Comparison of ENCODE assay signal across 14 cellular contexts in the genomic region with DNA sequence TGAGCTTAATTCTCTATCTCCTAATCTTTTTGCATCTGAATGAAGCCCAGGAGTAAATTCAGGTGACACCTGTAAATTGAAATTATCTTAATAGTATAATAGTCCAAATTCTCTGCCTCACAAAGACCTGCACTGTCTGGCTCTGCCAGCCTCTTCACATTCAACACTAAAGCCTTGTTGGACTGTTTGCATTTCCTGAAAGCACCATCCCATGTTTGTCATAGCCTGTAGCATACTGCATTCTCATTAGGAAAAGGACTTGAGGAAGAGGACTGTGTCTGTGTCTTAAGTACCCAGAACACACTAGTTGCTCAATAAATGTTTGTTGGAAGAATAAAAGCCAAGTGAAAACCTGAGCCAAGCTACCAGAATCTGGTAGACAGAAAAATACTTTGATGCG.
"Had no signal": no experiment of that assay in that cellular context is flagged by ENCODE, and none has a peak within 500 bp of the region (broad histone marks: within the 10 kb centered on the region; RNA-seq: fewer than 3 reads in every experiment).

No MANE protein-coding gene starts in this region.

- FAIRE-seq: colon, urothelium cell line had no signal

- DNase-seq: effector memory CD8-positive, alpha-beta T cell; gastrocnemius medialis; heart right ventricle; islet precursor cell; left lung; lower lobe of right lung; natural killer cell; posterior cingulate gyrus; sigmoid colon; stimulated activated CD4-positive, alpha-beta T cell treated with anti-CD3 and anti-CD28 coated beads, Interleukin-2, amount 100 ng/mL, for 48 hours; stimulated activated naive CD4-positive, alpha-beta T cell treated with Interleukin-2 at 50 U/mL for 16 hours had no signal

- H3K27me3 ChIP-seq: gastrocnemius medialis, heart right ventricle, left lung, sigmoid colon had no signal

- ATAC-seq: effector memory CD8-positive, alpha-beta T cell; gastrocnemius medialis; heart right ventricle; left lung; lower lobe of right lung; natural killer cell had no signal

- H3K4me1 ChIP-seq: gastrocnemius medialis, heart right ventricle, left lung, lower lobe of right lung, sigmoid colon had no signal

- H3K4me3 ChIP-seq: gastrocnemius medialis, heart right ventricle, left lung, lower lobe of right lung, sigmoid colon, skin epidermis had no signal

- H3K27ac ChIP-seq: gastrocnemius medialis, heart right ventricle, left lung, lower lobe of right lung, sigmoid colon had no signal

- H3K9me3 ChIP-seq: gastrocnemius medialis, heart right ventricle, left lung, lower lobe of right lung, sigmoid colon had no signal
